Comparison of ENCODE assay signal across 10 cellular contexts in the genomic region with DNA sequence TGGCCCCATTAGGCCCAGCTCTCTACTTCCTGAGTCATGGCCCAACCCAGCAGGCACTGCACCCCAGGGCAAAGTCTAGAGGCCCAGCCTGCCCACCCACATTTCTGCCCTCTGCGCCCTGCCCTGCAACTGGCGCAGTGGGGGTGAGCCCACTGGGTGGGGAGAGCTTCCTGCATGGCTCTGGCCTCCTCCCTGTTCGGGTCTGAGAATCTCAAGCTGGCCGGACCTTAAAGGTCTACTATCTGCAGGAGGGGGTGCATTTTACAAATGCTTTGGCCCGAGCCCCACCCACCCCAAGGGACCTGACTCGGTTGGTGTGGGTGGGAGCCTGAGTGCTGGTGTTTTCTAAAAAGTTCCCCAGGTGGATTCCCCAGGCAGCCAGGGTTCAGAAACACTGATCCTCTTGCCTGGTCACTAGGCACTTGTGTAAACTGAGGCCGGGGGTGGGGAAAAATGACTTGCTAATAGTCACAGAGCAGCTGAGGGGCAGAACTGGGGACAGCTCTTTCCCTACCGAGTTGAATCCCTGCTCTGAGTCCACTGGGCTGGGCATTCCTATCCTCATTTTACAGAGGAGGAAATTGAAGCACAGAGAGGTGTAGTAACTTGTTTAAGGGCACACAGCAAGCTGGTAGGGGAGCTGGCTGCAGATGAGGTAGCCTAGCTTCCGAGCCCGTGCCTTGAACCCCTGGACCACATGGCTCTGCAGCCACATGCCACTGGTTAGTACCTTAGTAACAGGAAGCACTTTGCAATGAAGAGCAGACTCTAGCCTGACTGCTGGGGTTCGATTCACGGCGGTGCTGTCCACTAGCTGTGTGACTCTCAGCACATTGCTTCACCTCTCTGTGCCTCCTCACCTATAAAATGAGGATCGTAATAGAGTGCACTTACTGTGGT. TPM values are rescaled to one million over a fixed set of nuclear protein-coding genes. Genes with fewer than 3 reads are reported as not detected.
DNase-seq lines count a peak whose midpoint lies in the region; ATAC-seq and TF ChIP-seq lines count a peak whose summit lies in the region.
"Had no signal": no experiment of that assay in that cellular context is flagged by ENCODE, and none has a peak within 500 bp of the region (broad histone marks: within the 10 kb centered on the region; RNA-seq: fewer than 3 reads in every experiment).

No MANE protein-coding gene starts in this region.

- no peaks in the 10 kb centered on the region for H3K27me3 ChIP-seq in neural progenitor cell

- H3K9ac ChIP-seq in neural progenitor cell: no peak overlapping the region

- H3K79me2 ChIP-seq in neural progenitor cell (ENCODE audit: low read depth): no peaks in the 10 kb centered on the region

- H3K4me1 ChIP-seq in neural progenitor cell: peaks cover 43% of the 10 kb centered on the region

- H3K4me1 Mint-ChIP-seq in activated CD4-positive, alpha-beta T cell treated with anti-CD3 and anti-CD28 coated beads for 36 hours: peaks cover 75% of the 10 kb centered on the region
- peaks cover 71% of the 10 kb centered on the region for H3K4me1 Mint-ChIP-seq in activated T-helper 1 cell treated with anti-CD3 and anti-CD28 coated beads, Interleukin-12 subunit alpha, Interleukin-12 subunit beta, Interleukin-2, Interleukin-4 antibody, amounts not matched to agents 30 ng/mL and 10 ng/mL and 1 ng/mL, durations not matched to agents 14 hours and 24 hours and 36 hours (ENCODE audit: low read depth)
- H3K4me1 Mint-ChIP-seq in neural progenitor cell: peaks cover 45% of the 10 kb centered on the region

- H3K36me3 Mint-ChIP-seq in activated CD4-positive, alpha-beta T cell treated with anti-CD3 and anti-CD28 coated beads for 36 hours (ENCODE audit: low read depth): peaks cover 57% of the 10 kb centered on the region
- peaks cover 71% of the 10 kb centered on the region for H3K36me3 Mint-ChIP-seq in activated T-helper 1 cell treated with anti-CD3 and anti-CD28 coated beads, Interleukin-12 subunit alpha, Interleukin-12 subunit beta, Interleukin-2, Interleukin-4 antibody, amounts not matched to agents 30 ng/mL and 10 ng/mL and 1 ng/mL, durations not matched to agents 14 hours and 24 hours and 36 hours (ENCODE audit: low read depth)
- peaks cover 23% of the 10 kb centered on the region for H3K36me3 Mint-ChIP-seq in neural progenitor cell

- no peak overlapping the region for H3K4me2 ChIP-seq in neural progenitor cell
- H3K4me2 ChIP-seq: PC-9 had no signal

- H4K20me1 ChIP-seq in neural progenitor cell (ENCODE audit: low read depth): peaks cover 3% of the 10 kb centered on the region

- H3K9me3 ChIP-seq in neural progenitor cell (ENCODE audit: low read depth): no peaks in the 10 kb centered on the region

- H3K27ac ChIP-seq in neural progenitor cell: no peak overlapping the region
- H3K27ac ChIP-seq: PC-9 had no signal

- peak overlapping the region; percentile 78 for H3K27ac Mint-ChIP-seq in activated CD4-positive, alpha-beta T cell treated with anti-CD3 and anti-CD28 coated beads for 36 hours
- peak overlapping the region; percentile 85 for H3K27ac Mint-ChIP-seq in activated T-helper 1 cell treated with anti-CD3 and anti-CD28 coated beads, Interleukin-12 subunit alpha, Interleukin-12 subunit beta, Interleukin-2, Interleukin-4 antibody, amounts not matched to agents 30 ng/mL and 10 ng/mL and 1 ng/mL, durations not matched to agents 14 hours and 24 hours and 36 hours
- no peak overlapping the region for H3K27ac Mint-ChIP-seq in neural progenitor cell

- peak; percentile 48 for ATAC-seq in activated CD4-positive, alpha-beta T cell treated with anti-CD3 and anti-CD28 coated beads for 36 hours
- peak; percentile 44 for ATAC-seq in HG02840 (IDR thresholded peaks at IDR 0.05; ENCODE audit: low FRiP score, unreplicated experiment)

- CTCF ChIA-PET in activated CD4-positive, alpha-beta T cell treated with anti-CD3 and anti-CD28 coated beads for 36 hours (lab: Charles Lee): interaction anchor here (0.5 to 1.6 kb wide), 6 partner anchors 9 to 211 kb away, joined by 3 to 7 read pairs (median 4); no protein-coding TSS in a partner anchor

- peaks cover 7% of the 10 kb centered on the region for H3F3A ChIP-seq in neural progenitor cell (ENCODE audit: low read depth)

- POLR2A ChIA-PET in activated CD4-positive, alpha-beta T cell treated with anti-CD3 and anti-CD28 coated beads for 36 hours (lab: Charles Lee): interaction anchor here (0.9 kb wide), 1 partner anchor 36 kb away, joined by 4 read pairs; a partner anchor contains a TSS

- no peak overlapping the region for H3K4me3 Mint-ChIP-seq in activated CD4-positive, alpha-beta T cell treated with anti-CD3 and anti-CD28 coated beads for 36 hours
- peak overlapping the region; percentile 26 for H3K4me3 Mint-ChIP-seq in activated T-helper 1 cell treated with anti-CD3 and anti-CD28 coated beads, Interleukin-12 subunit alpha, Interleukin-12 subunit beta, Interleukin-2, Interleukin-4 antibody, amounts not matched to agents 30 ng/mL and 10 ng/mL and 1 ng/mL, durations not matched to agents 14 hours and 24 hours and 36 hours
- no peak overlapping the region for H3K4me3 Mint-ChIP-seq in neural progenitor cell

- no peaks in the 10 kb centered on the region for H3K27me3 Mint-ChIP-seq in activated CD4-positive, alpha-beta T cell treated with anti-CD3 and anti-CD28 coated beads for 36 hours
- H3K27me3 Mint-ChIP-seq in activated T-helper 1 cell treated with anti-CD3 and anti-CD28 coated beads, Interleukin-12 subunit alpha, Interleukin-12 subunit beta, Interleukin-2, Interleukin-4 antibody, amounts not matched to agents 30 ng/mL and 10 ng/mL and 1 ng/mL, durations not matched to agents 14 hours and 24 hours and 36 hours (ENCODE audit: insufficient read depth): no peaks in the 10 kb centered on the region
- H3K27me3 Mint-ChIP-seq in neural progenitor cell (ENCODE audit: insufficient read depth, low read depth): no peaks in the 10 kb centered on the region

- H2AFZ ChIP-seq in neural progenitor cell (replicated peaks): no peak overlapping the region
- H2AFZ ChIP-seq: PC-9 had no signal

- no peaks in the 10 kb centered on the region for H3K9me3 Mint-ChIP-seq in activated CD4-positive, alpha-beta T cell treated with anti-CD3 and anti-CD28 coated beads for 36 hours (ENCODE audit: low read depth)
- no peaks in the 10 kb centered on the region for H3K9me3 Mint-ChIP-seq in activated T-helper 1 cell treated with anti-CD3 and anti-CD28 coated beads, Interleukin-12 subunit alpha, Interleukin-12 subunit beta, Interleukin-2, Interleukin-4 antibody, amounts not matched to agents 30 ng/mL and 10 ng/mL and 1 ng/mL, durations not matched to agents 14 hours and 24 hours and 36 hours
- no peaks in the 10 kb centered on the region for H3K9me3 Mint-ChIP-seq in neural progenitor cell

- H3K4me3 ChIP-seq in neural progenitor cell: no peak overlapping the region
- H3K4me3 ChIP-seq: PC-9 had no signal

- H3K36me3 ChIP-seq in neural progenitor cell: no peaks in the 10 kb centered on the region

- DNase-seq in activated CD4-positive, alpha-beta T cell treated with anti-CD3 and anti-CD28 coated beads for 36 hours: peak; percentile 57
- DNase-seq in activated CD4-positive, alpha-beta T cell treated with anti-CD3 and anti-CD28 coated beads, Interleukin-2, amount 50 U/mL, for 1 hour: no peak
- DNase-seq in activated T-helper 1 cell treated with anti-CD3 and anti-CD28 coated beads, Interleukin-12 subunit alpha, Interleukin-12 subunit beta, Interleukin-2, Interleukin-4 antibody, amounts not matched to agents 30 ng/mL and 10 ng/mL and 1 ng/mL, durations not matched to agents 14 hours and 24 hours and 36 hours (ENCODE audit: low spot score): no peak
- peak; percentile 52 for DNase-seq in stimulated activated CD8-positive, alpha-beta memory T cell treated with anti-CD3 and anti-CD28 coated beads, Interleukin-4, amount 100 ng/mL, for 48 hours
- DNase-seq in cerebellar cortex (ENCODE audit: low spot score) (no peak), neural progenitor cell (ENCODE audit: low spot score) (no peak), NK-92 (lab: John Stamatoyannopoulos, UW; ENCODE audit: unreplicated experiment) (no peak)
- DNase-seq: ACHN had no signal

- intact Hi-C loops in activated CD4-positive, alpha-beta T cell treated with anti-CD3 and anti-CD28 coated beads for 36 hours (cut with DNase I, micrococcal nuclease): no loop called here
- intact Hi-C loops in activated T-helper 1 cell treated with anti-CD3 and anti-CD28 coated beads, Interleukin-12 subunit alpha, Interleukin-12 subunit beta, Interleukin-2, Interleukin-4 antibody, amounts not matched to agents 30 ng/mL and 10 ng/mL and 1 ng/mL, durations not matched to agents 14 hours and 24 hours and 36 hours (cut with micrococcal nuclease): loop anchor here (1.0 kb wide), 1 partner anchor 10 kb away; no protein-coding TSS in a partner anchor

- no peak for TF ChIP-seq CTCF in neural progenitor cell (IDR thresholded peaks at IDR 0.05)

RNA-seq across cellular contexts. Expression of a gene that starts 36.3 kb away (rescaled TPM):
- 100 to 1,000 TPM; 239 to 272 TPM for total RNA-seq in activated CD4-positive, alpha-beta T cell treated with anti-CD3 and anti-CD28 coated beads for 36 hours
- total RNA-seq in activated T-helper 1 cell treated with anti-CD3 and anti-CD28 coated beads, Interleukin-12 subunit alpha, Interleukin-12 subunit beta, Interleukin-2, Interleukin-4 antibody, amounts not matched to agents 30 ng/mL and 10 ng/mL and 1 ng/mL, durations not matched to agents 14 hours and 24 hours and 36 hours: 499 and 500 TPM in 2 replicates
- total RNA-seq in neural progenitor cell (ENCODE audit: low replicate concordance): 8.8 and 16.2 TPM in 2 replicates

Comparison
In these comparisons a context has a peak if more than half of its experiments do, and no peak if none do; other contexts are left out.
1. DNase-seq: peak in activated CD4-positive, alpha-beta T cell treated with anti-CD3 and anti-CD28 coated beads for 36 hours (single experiment) and stimulated activated CD8-positive, alpha-beta memory T cell treated with anti-CD3 and anti-CD28 coated beads, Interleukin-4, amount 100 ng/mL, for 48 hours (single experiment); none in activated CD4-positive, alpha-beta T cell treated with anti-CD3 and anti-CD28 coated beads, Interleukin-2, amount 50 U/mL, for 1 hour (single experiment), activated T-helper 1 cell treated with anti-CD3 and anti-CD28 coated beads, Interleukin-12 subunit alpha, Interleukin-12 subunit beta, Interleukin-2, Interleukin-4 antibody, amounts not matched to agents 30 ng/mL and 10 ng/mL and 1 ng/mL, durations not matched to agents 14 hours and 24 hours and 36 hours (single experiment), cerebellar cortex (single experiment), neural progenitor cell (single experiment) and NK-92 (single experiment).
2. RNA of a gene that starts 36.3 kb away (total RNA-seq): 499 to 500 TPM in activated T-helper 1 cell treated with anti-CD3 and anti-CD28 coated beads, Interleukin-12 subunit alpha, Interleukin-12 subunit beta, Interleukin-2, Interleukin-4 antibody, amounts not matched to agents 30 ng/mL and 10 ng/mL and 1 ng/mL, durations not matched to agents 14 hours and 24 hours and 36 hours and 239 to 272 TPM in activated CD4-positive, alpha-beta T cell treated with anti-CD3 and anti-CD28 coated beads for 36 hours; 8.8 to 16.2 TPM in neural progenitor cell; every median in the first group is over 10 times any median in the second.